Comparison of ENCODE assay signal across 1 cellular context in the genomic region with DNA sequence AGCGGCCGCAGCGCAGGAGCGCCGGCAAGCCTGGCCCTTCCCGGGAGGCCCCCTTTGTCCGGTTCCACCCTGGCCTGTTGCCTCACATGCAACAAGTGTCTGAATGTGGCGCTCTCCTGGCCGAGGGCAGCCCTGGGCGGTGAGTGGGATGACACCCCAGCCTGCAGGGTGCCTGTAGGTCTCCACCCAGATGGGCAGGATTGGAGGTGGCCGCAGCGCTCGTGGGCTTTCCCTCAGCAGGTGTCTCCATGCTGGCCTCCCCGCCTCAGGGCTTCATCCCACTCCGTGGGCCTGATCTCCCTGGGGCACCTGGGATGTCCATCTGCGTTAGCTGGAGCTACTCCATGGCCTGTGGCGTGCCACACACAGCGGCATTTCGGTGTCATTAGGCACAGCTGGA.
TF ChIP-seq lines count a peak whose summit lies in the region.

No MANE protein-coding gene starts in this region.

TF ChIP-seq in HEK293, 187 proteins besides CTCF, POLR2A, EP300 and RAD21 (continued from another document):
- TF ChIP-seq, protein P1, sequence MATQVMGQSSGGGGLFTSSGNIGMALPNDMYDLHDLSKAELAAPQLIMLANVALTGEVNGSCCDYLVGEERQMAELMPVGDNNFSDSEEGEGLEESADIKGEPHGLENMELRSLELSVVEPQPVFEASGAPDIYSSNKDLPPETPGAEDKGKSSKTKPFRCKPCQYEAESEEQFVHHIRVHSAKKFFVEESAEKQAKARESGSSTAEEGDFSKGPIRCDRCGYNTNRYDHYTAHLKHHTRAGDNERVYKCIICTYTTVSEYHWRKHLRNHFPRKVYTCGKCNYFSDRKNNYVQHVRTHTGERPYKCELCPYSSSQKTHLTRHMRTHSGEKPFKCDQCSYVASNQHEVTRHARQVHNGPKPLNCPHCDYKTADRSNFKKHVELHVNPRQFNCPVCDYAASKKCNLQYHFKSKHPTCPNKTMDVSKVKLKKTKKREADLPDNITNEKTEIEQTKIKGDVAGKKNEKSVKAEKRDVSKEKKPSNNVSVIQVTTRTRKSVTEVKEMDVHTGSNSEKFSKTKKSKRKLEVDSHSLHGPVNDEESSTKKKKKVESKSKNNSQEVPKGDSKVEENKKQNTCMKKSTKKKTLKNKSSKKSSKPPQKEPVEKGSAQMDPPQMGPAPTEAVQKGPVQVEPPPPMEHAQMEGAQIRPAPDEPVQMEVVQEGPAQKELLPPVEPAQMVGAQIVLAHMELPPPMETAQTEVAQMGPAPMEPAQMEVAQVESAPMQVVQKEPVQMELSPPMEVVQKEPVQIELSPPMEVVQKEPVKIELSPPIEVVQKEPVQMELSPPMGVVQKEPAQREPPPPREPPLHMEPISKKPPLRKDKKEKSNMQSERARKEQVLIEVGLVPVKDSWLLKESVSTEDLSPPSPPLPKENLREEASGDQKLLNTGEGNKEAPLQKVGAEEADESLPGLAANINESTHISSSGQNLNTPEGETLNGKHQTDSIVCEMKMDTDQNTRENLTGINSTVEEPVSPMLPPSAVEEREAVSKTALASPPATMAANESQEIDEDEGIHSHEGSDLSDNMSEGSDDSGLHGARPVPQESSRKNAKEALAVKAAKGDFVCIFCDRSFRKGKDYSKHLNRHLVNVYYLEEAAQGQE (tag by site-specific recombination; IDR thresholded peaks at IDR 0.05) = no peak
